1 cellular context compared by ENCODE assay signal in genomic region chr7:82542665-82543064, GRCh38.
TF ChIP-seq lines count a peak whose summit lies in the region.

No MANE protein-coding gene starts in this region.

TF ChIP-seq in SK-N-SH, 30 proteins besides CTCF, POLR2A, EP300 and RAD21 (continued from another document):
- TF ChIP-seq SMC3 (IDR thresholded peaks at IDR 0.05; ENCODE audit: low read depth, low read length), result no peak
- TF ChIP-seq CHD2 (IDR thresholded peaks at IDR 0.05; ENCODE audit: low read length, partially characterized antibody), result no peak
- TF ChIP-seq GATA2 (CRISPR knock-in tag; IDR thresholded peaks at IDR 0.05), result no peak
- peak; percentile 92 for TF ChIP-seq JUND (IDR thresholded peaks at IDR 0.05)
- peak; percentile 52; the same call in 1 of the 2 replicates for TF ChIP-seq FOSL2 (IDR thresholded peaks at IDR 0.05; ENCODE audit: borderline replicate concordance, low read depth)
- no peak for TF ChIP-seq ELF1 (IDR thresholded peaks at IDR 0.05)
- TF ChIP-seq USF2 (IDR thresholded peaks at IDR 0.05; ENCODE audit: borderline replicate concordance, low read depth, low read length), result no peak
- TF ChIP-seq, protein P1, sequence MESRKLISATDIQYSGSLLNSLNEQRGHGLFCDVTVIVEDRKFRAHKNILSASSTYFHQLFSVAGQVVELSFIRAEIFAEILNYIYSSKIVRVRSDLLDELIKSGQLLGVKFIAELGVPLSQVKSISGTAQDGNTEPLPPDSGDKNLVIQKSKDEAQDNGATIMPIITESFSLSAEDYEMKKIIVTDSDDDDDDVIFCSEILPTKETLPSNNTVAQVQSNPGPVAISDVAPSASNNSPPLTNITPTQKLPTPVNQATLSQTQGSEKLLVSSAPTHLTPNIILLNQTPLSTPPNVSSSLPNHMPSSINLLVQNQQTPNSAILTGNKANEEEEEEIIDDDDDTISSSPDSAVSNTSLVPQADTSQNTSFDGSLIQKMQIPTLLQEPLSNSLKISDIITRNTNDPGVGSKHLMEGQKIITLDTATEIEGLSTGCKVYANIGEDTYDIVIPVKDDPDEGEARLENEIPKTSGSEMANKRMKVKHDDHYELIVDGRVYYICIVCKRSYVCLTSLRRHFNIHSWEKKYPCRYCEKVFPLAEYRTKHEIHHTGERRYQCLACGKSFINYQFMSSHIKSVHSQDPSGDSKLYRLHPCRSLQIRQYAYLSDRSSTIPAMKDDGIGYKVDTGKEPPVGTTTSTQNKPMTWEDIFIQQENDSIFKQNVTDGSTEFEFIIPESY (IDR thresholded peaks at IDR 0.05; ENCODE audit: borderline replicate concordance, low read depth), result peak; percentile 84; the same call in 1 of the 2 replicates
- no peak for TF ChIP-seq RFX5 (IDR thresholded peaks at IDR 0.05; ENCODE audit: low read length)
- no peak for TF ChIP-seq TAF1 (IDR thresholded peaks at IDR 0.05; ENCODE audit: borderline replicate concordance, low read depth, low read length)
- TF ChIP-seq IRF3 (IDR thresholded peaks at IDR 0.05; ENCODE audit: low read depth, low read length), result no peak
- TF ChIP-seq YY1 (IDR thresholded peaks at IDR 0.05; ENCODE audit: low read depth), result no peak
- peak; percentile 89 for TF ChIP-seq NFIC (IDR thresholded peaks at IDR 0.05; ENCODE audit: borderline replicate concordance)
- 0 out of 2 replicates have a peak, but pooled peaks have one; percentile 43 for TF ChIP-seq MEF2A (IDR thresholded peaks at IDR 0.05; ENCODE audit: borderline replicate concordance, low read depth)
